In genomic region chr3:14320221-14320620, GRCh38 we compare ENCODE assay signal across 1 cellular context.
TF ChIP-seq lines count a peak whose summit lies in the region.

No MANE protein-coding gene starts in this region.

TF ChIP-seq in WTC11, 78 proteins besides CTCF, POLR2A, EP300 and RAD21 (continued from another document):
- TF ChIP-seq CREB1 (CRISPR knock-in tag; IDR thresholded peaks at IDR 0.05) (no peak), ARID4B (CRISPR knock-in tag; IDR thresholded peaks at IDR 0.05; ENCODE audit: borderline replicate concordance) (no peak), JUN (CRISPR knock-in tag; IDR thresholded peaks at IDR 0.05) (no peak), ATF1 (CRISPR knock-in tag; IDR thresholded peaks at IDR 0.05) (no peak), ZNF416 (CRISPR knock-in tag; IDR thresholded peaks at IDR 0.05) (no peak), FOXJ3 (CRISPR knock-in tag; IDR thresholded peaks at IDR 0.05; ENCODE audit: borderline replicate concordance) (no peak)
- TF ChIP-seq, protein P1, sequence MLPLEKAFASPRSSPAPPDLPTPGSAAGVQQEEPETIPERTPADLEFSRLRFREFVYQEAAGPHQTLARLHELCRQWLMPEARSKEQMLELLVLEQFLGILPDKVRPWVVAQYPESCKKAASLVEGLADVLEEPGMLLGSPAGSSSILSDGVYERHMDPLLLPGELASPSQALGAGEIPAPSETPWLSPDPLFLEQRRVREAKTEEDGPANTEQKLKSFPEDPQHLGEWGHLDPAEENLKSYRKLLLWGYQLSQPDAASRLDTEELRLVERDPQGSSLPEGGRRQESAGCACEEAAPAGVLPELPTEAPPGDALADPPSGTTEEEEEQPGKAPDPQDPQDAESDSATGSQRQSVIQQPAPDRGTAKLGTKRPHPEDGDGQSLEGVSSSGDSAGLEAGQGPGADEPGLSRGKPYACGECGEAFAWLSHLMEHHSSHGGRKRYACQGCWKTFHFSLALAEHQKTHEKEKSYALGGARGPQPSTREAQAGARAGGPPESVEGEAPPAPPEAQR (CRISPR knock-in tag; IDR thresholded peaks at IDR 0.05), result no peak
TF ChIP-seq in WTC11: peak in this region for 0.
